12 cellular contexts compared by ENCODE assay signal in the genomic region with DNA sequence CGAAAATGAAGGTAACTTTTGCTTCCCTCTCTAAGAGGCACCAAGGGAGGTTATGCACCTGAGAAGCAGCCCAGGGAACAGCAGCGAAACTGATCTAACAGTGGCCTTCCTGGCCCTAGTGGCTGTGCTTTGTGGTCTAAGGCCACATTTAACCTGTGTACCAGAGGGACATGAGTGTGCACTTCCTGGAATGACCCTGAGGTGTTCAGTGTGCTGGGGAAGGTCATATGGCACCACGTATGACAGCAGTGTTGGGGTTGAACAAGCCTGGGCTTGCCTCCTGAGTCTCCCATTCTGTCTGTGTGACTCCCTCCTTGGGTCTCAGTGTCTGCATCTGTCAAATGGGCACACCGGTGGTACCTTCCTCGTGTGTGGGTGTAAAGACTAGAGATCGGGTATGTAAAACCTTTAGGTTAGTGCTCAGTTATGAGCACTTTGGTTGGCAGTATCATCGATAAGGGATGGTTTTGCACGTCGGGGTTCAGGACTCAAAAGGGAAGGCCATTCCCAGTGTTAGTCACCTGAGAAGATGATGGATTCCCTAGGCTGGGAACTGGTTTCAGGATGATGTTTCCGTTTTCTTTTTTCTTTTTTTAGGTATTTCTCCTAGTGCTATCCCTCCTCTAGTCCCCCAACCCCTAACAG. TPM values are rescaled to one million over a fixed set of nuclear protein-coding genes. Genes with fewer than 3 reads are reported as not detected.
DNase-seq lines count a peak whose midpoint lies in the region; ATAC-seq and TF ChIP-seq lines count a peak whose summit lies in the region.
"Had no signal": no experiment of that assay in that cellular context is flagged by ENCODE, and none has a peak within 500 bp of the region (broad histone marks: within the 10 kb centered on the region; RNA-seq: fewer than 3 reads in every experiment).

No MANE protein-coding gene starts in this region.

- TF ChIP-seq POLR2A in GM18505 (IDR thresholded peaks at IDR 0.05; ENCODE audit: borderline replicate concordance, extremely low read depth, insufficient read depth, insufficient read length) = peak; percentile 50

- DNase-seq in effector CD4-positive, alpha-beta T cell = no peak
- no peak for DNase-seq in SW 1271 (lab: John Stamatoyannopoulos, UW)
- no peak for DNase-seq in NCI-H510A (lab: John Stamatoyannopoulos, UW)
- DNase-seq: DMS79 treated with DMSO at 0.1 percent for 48 hours, esophagus squamous epithelium, lower lobe of right lung, NCI-H345 had no signal

- ATAC-seq in GM18505 (IDR thresholded peaks at IDR 0.05; ENCODE audit: unreplicated experiment) (no peak), GM21390 (IDR thresholded peaks at IDR 0.05; ENCODE audit: unreplicated experiment) (peak; percentile 30), HG03354 (IDR thresholded peaks at IDR 0.05; ENCODE audit: poor library complexity, severe bottlenecking, unreplicated experiment) (peak; percentile 42), esophagus mucosa (peak; percentile 30), GM21723 (IDR thresholded peaks at IDR 0.05; ENCODE audit: unreplicated experiment) (no peak)
- ATAC-seq: lower lobe of right lung had no signal

RNA-seq across cellular contexts. Expression of a gene that starts 31.9 kb away (rescaled TPM):
- total RNA-seq in esophagus mucosa = 8.6 TPM

Comparison
In these comparisons a context has a peak if more than half of its experiments do, and no peak if none do; other contexts are left out.
1. ATAC-seq: peak in GM21390 (single experiment), HG03354 (single experiment) and esophagus mucosa (single experiment); none in GM18505 (single experiment) and GM21723 (single experiment).